Comparison of ENCODE assay signal across 19 cellular contexts in the genomic region with DNA sequence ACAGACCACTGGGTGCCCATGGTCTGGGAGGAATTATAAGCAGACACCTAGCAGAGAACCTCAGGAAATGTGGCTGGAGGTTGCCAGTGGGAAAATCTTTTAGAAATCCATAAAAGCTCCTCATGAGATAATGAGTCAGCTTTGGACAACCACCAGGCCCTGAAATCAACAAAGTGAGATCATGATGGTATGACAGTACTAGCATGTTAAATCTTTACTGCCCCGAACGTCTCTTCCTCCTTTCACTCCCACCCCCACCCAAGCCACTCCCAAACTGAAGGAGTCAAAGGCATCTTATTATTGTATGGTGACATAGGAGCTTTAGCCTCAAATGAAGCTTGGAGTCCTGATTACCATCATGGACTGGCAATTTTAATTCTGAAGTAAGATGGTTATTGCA.
DNase-seq lines count a peak whose midpoint lies in the region; ATAC-seq and TF ChIP-seq lines count a peak whose summit lies in the region.
"Had no signal": no experiment of that assay in that cellular context is flagged by ENCODE, and none has a peak within 500 bp of the region (broad histone marks: within the 10 kb centered on the region; RNA-seq: fewer than 3 reads in every experiment).

No MANE protein-coding gene starts in this region.

- H3K27me3 ChIP-seq in brain microvascular endothelial cell (replicated peaks), result no peaks in the 10 kb centered on the region
- no peaks in the 10 kb centered on the region for H3K27me3 ChIP-seq in kidney epithelial cell (ENCODE audit: control insufficient read depth, insufficient read depth, low read length)

- peak; percentile 32 for ATAC-seq in left ventricle myocardium superior
- no peak for ATAC-seq in HG02763 (IDR thresholded peaks at IDR 0.05; ENCODE audit: unreplicated experiment)
- ATAC-seq in GM21786 (IDR thresholded peaks at IDR 0.05; ENCODE audit: unreplicated experiment), result no peak
- ATAC-seq: right cardiac atrium had no signal

- H3K4me3 ChIP-seq in brain microvascular endothelial cell (ENCODE audit: low read depth, low read length) (no peak overlapping the region), kidney epithelial cell (ENCODE audit: low read depth, low read length) (no peak overlapping the region)

- in situ Hi-C loops in brain microvascular endothelial cell (cut with HindIII; ENCODE audit: low pct_ligation_motif_present, low sequenced_read_pairs), result no loop called here
- in situ Hi-C loops in G401 (cut with HindIII; ENCODE audit: low sequenced_read_pairs), result no loop called here

- peak overlapping the region; percentile 22 for H3K27ac ChIP-seq in brain microvascular endothelial cell

- intact Hi-C loops in left ventricle myocardium superior (cut with micrococcal nuclease) (no loop called here), cardiac septum (cut with DNase I) (no loop called here)

- H3K36me3 ChIP-seq in brain microvascular endothelial cell (replicated peaks), result no peaks in the 10 kb centered on the region
- no peaks in the 10 kb centered on the region for H3K36me3 ChIP-seq in kidney epithelial cell (ENCODE audit: control insufficient read depth, insufficient read depth, low read length)

- DNase-seq in left ventricle myocardium superior (no peak), cardiac septum (ENCODE audit: low spot score) (no peak), brain microvascular endothelial cell (peak; percentile 77), kidney epithelial cell (ENCODE audit: low read depth) (peak; percentile 2), G401 (ENCODE audit: low spot score) (no peak)
- no peak for DNase-seq in activated CD4-positive, alpha-beta T cell treated with anti-CD3 and anti-CD28 coated beads for 1 hour
- DNase-seq: 8988T; activated CD4-positive, alpha-beta T cell treated with anti-CD3 and anti-CD28 coated beads for 4 hours; activated CD8-positive, alpha-beta memory T cell treated with anti-CD3 and anti-CD28 coated beads, Interleukin-2, amount 50 U/mL, for 48 hours; activated naive CD4-positive, alpha-beta T cell; CD8-positive, alpha-beta memory T cell; mammary epithelial cell; NCI-H1417; NCI-H345; right cardiac atrium; Right ventricle myocardium superior; stimulated activated CD4-positive, alpha-beta T cell treated with anti-CD3 and anti-CD28 coated beads, Interleukin-2, amount 100 ng/mL, for 24 hours had no signal

- TF ChIP-seq CTCF in brain microvascular endothelial cell (IDR thresholded peaks at IDR 0.05; ENCODE audit: low read depth, low read length, missing control alignments), result no peak
- no peak for TF ChIP-seq CTCF in kidney epithelial cell (IDR thresholded peaks at IDR 0.05; ENCODE audit: insufficient read depth, low read length, poor library complexity, severe bottlenecking)

Comparison
In these comparisons a context has a peak if more than half of its experiments do, and no peak if none do; other contexts are left out.
1. DNase-seq: peak in brain microvascular endothelial cell (single experiment) and kidney epithelial cell (single experiment); none in left ventricle myocardium superior (single experiment), cardiac septum (single experiment), G401 (single experiment) and activated CD4-positive, alpha-beta T cell treated with anti-CD3 and anti-CD28 coated beads for 1 hour (single experiment).